27 cellular contexts compared by ENCODE assay signal in the genomic region with DNA sequence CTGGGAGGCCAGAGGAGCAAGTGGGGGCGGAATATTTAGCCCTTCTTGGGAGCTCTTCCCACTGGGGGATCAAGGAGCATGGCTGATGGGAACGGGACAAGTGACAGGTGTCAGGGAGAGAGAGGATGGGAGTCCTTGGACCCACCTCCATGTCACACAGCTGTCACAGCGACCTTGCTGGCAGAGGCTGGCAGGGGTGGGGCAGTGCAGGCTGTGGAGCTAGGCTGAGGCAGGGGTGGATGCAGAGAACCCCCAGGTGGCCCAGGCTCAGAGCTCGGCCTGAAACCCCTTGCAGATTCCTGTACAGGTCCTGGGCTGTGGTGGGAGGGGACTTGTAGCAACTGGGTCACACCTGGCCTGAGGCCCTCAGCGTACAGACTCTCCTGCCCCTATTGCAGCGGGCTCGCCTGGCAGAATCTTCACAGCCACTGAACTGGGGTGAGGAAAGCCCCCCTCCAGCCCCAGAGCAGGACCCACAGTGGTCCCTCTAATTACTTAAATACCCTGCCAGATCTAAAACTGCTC.
"Had no signal": no experiment of that assay in that cellular context is flagged by ENCODE, and none has a peak within 500 bp of the region (broad histone marks: within the 10 kb centered on the region; RNA-seq: fewer than 3 reads in every experiment).

No MANE protein-coding gene starts in this region.

- H3K4me1 Mint-ChIP-seq: activated CD4-positive, alpha-beta T cell treated with anti-CD3 and anti-CD28 coated beads, Interleukin-2, amount 10 ng/mL, durations not matched to agents 7 days and 5 days; activated T-helper 17 cell treated with anti-CD3 and anti-CD28 coated beads, Interleukin-2, amount 50 U/mL, for 72 hours had no signal

- H3K4me1 ChIP-seq: prostate gland, suprapubic skin had no signal

- H3K4me3 Mint-ChIP-seq: activated CD4-positive, alpha-beta T cell treated with anti-CD3 and anti-CD28 coated beads, Interleukin-2, amount 10 ng/mL, durations not matched to agents 7 days and 5 days; activated CD8-positive, alpha-beta T cell treated with anti-CD3 and anti-CD28 coated beads for 36 hours; activated T-cell treated with anti-CD3 and anti-CD28 coated beads, Interleukin-2, amount 50 U/mL, for 4 hours; activated T-helper 17 cell treated with anti-CD3 and anti-CD28 coated beads, Interleukin-2, amount 50 U/mL, for 72 hours; natural killer cell treated with Interleukin-12 subunit alpha and Interleukin-12 subunit beta and Interleukin-15 and Interleukin-18, amount 100 ng/mL, for 72 hours; stimulated activated naive B cell treated with anti-CD40 and anti-IgM and Interleukin-4, amounts not matched to agents 10 μg/mL and 1 μg/mL and 100 μg/mL, for 72 hours; WTC11 had no signal

- H3K36me3 ChIP-seq: brain microvascular endothelial cell, left ventricle myocardium inferior, neutrophil, ovary, prostate gland, sigmoid colon, suprapubic skin, tibial nerve had no signal

- DNase-seq: activated CD4-positive, alpha-beta T cell treated with anti-CD3 and anti-CD28 coated beads for 1 hour; activated CD4-positive, alpha-beta T cell treated with anti-CD3 and anti-CD28 coated beads, Interleukin-2, amount 10 ng/mL, durations not matched to agents 7 days and 5 days; activated CD8-positive, alpha-beta T cell treated with anti-CD3 and anti-CD28 coated beads for 36 hours; activated gamma-delta T cell treated with Interleukin-2 at 50 U/mL for 16 hours; activated naive CD4-positive, alpha-beta T cell treated with anti-CD3 and anti-CD28 coated beads, Interleukin-2, amount 50 U/mL, for 16 hours; activated T-cell treated with anti-CD3 and anti-CD28 coated beads, Interleukin-2, amount 50 U/mL, for 4 hours; amniotic stem cell; brain microvascular endothelial cell; foreskin fibroblast; left ventricle myocardium inferior; mesendoderm; ovary; sigmoid colon; small intestine; stimulated activated CD4-positive, alpha-beta T cell treated with anti-CD3 and anti-CD28 coated beads, Interleukin-1b, Interleukin-23, amount 100 ng/mL, for 48 hours; stimulated activated CD4-positive, alpha-beta T cell treated with anti-CD3 and anti-CD28 coated beads, Interleukin-4, amount 100 ng/mL, for 4 hours; stimulated activated naive B cell treated with anti-CD40 and anti-IgM and Interleukin-4, amounts not matched to agents 10 μg/mL and 1 μg/mL and 100 μg/mL, for 72 hours; T-helper 2 cell had no signal

- H3K27me3 Mint-ChIP-seq: activated CD4-positive, alpha-beta T cell treated with anti-CD3 and anti-CD28 coated beads, Interleukin-2, amount 10 ng/mL, durations not matched to agents 7 days and 5 days; activated T-helper 17 cell treated with anti-CD3 and anti-CD28 coated beads, Interleukin-2, amount 50 U/mL, for 72 hours; stimulated activated naive B cell treated with anti-CD40 and anti-IgM and Interleukin-4, amounts not matched to agents 10 μg/mL and 1 μg/mL and 100 μg/mL, for 72 hours had no signal

- H3K9me3 Mint-ChIP-seq: activated CD4-positive, alpha-beta T cell treated with anti-CD3 and anti-CD28 coated beads, Interleukin-2, amount 10 ng/mL, durations not matched to agents 7 days and 5 days; activated CD8-positive, alpha-beta T cell treated with anti-CD3 and anti-CD28 coated beads for 36 hours; activated T-cell treated with anti-CD3 and anti-CD28 coated beads, Interleukin-2, amount 50 U/mL, for 4 hours; natural killer cell treated with Interleukin-12 subunit alpha and Interleukin-12 subunit beta and Interleukin-15 and Interleukin-18, amount 100 ng/mL, for 72 hours had no signal

- H3K36me3 Mint-ChIP-seq: natural killer cell treated with Interleukin-12 subunit alpha and Interleukin-12 subunit beta and Interleukin-15 and Interleukin-18, amount 100 ng/mL, for 72 hours; WTC11 had no signal

- H3K27me3 ChIP-seq: brain microvascular endothelial cell, neutrophil, ovary, sigmoid colon, suprapubic skin, tibial nerve had no signal

- ATAC-seq: activated CD8-positive, alpha-beta T cell treated with anti-CD3 and anti-CD28 coated beads for 36 hours; activated T-cell treated with anti-CD3 and anti-CD28 coated beads, Interleukin-2, amount 50 U/mL, for 4 hours; activated T-helper 17 cell treated with anti-CD3 and anti-CD28 coated beads, Interleukin-2, amount 50 U/mL, for 72 hours; stimulated activated naive B cell treated with anti-CD40 and anti-IgM and Interleukin-4, amounts not matched to agents 10 μg/mL and 1 μg/mL and 100 μg/mL, for 72 hours had no signal

- H3K27ac Mint-ChIP-seq: activated CD4-positive, alpha-beta T cell treated with anti-CD3 and anti-CD28 coated beads, Interleukin-2, amount 10 ng/mL, durations not matched to agents 7 days and 5 days; activated CD8-positive, alpha-beta T cell treated with anti-CD3 and anti-CD28 coated beads for 36 hours; activated T-helper 17 cell treated with anti-CD3 and anti-CD28 coated beads, Interleukin-2, amount 50 U/mL, for 72 hours; natural killer cell treated with Interleukin-12 subunit alpha and Interleukin-12 subunit beta and Interleukin-15 and Interleukin-18, amount 100 ng/mL, for 72 hours; stimulated activated naive B cell treated with anti-CD40 and anti-IgM and Interleukin-4, amounts not matched to agents 10 μg/mL and 1 μg/mL and 100 μg/mL, for 72 hours had no signal

- H3K4me3 ChIP-seq: coronary artery, left ventricle myocardium inferior, lung, ovary, prostate gland, sigmoid colon, suprapubic skin, tibial nerve had no signal

- H3K9me3 ChIP-seq: left ventricle myocardium inferior, neutrophil, ovary, prostate gland, sigmoid colon, suprapubic skin, tibial nerve had no signal

- H3K27ac ChIP-seq: brain microvascular endothelial cell, coronary artery, left ventricle myocardium inferior, neutrophil, ovary, suprapubic skin, tibial nerve had no signal
